Comparison of ENCODE assay signal across 1 cellular context in genomic region chr11:1302461-1303073, GRCh38.
TF ChIP-seq lines count a peak whose summit lies in the region.

No MANE protein-coding gene starts in this region.

TF ChIP-seq in GM12878, 131 proteins besides CTCF, POLR2A, EP300 and RAD21 (continued from another document):
- TF ChIP-seq CUX1 (IDR thresholded peaks at IDR 0.05; ENCODE audit: insufficient replicate concordance, low read depth, low read length) (no peak), MYB (IDR thresholded peaks at IDR 0.05; ENCODE audit: borderline replicate concordance, low read depth, low read length) (no peak), GATAD2B (conservative IDR thresholded peaks at IDR 0.05; ENCODE audit: low read depth) (no peak), PBX3 (IDR thresholded peaks at IDR 0.05; ENCODE audit: insufficient replicate concordance, low read depth, low read length) (no peak), TAF1 (IDR thresholded peaks at IDR 0.05; ENCODE audit: borderline replicate concordance, low read depth, low read length) (no peak), STAT1 (conservative IDR thresholded peaks at IDR 0.05) (no peak), FOXK2 (IDR thresholded peaks at IDR 0.05) (no peak), STAT3 (IDR thresholded peaks at IDR 0.05; ENCODE audit: low read depth, low read length) (no peak), ZNF24 (IDR thresholded peaks at IDR 0.05) (no peak), JUND (IDR thresholded peaks at IDR 0.05; ENCODE audit: low read depth, low read length) (no peak), SMARCA5 (IDR thresholded peaks at IDR 0.05) (no peak), HDAC6 (IDR thresholded peaks at IDR 0.05; ENCODE audit: unreplicated experiment) (no peak), POLR2AphosphoS5 (IDR thresholded peaks at IDR 0.05; ENCODE audit: low read length) (no peak), SUPT20H (IDR thresholded peaks at IDR 0.05; ENCODE audit: borderline replicate concordance, control insufficient read depth, low read depth, low read length) (no peak), PAX8 (IDR thresholded peaks at IDR 0.05) (no peak), CBX5 (IDR thresholded peaks at IDR 0.05; ENCODE audit: low read depth) (no peak), RAD51 (IDR thresholded peaks at IDR 0.05) (no peak)
TF ChIP-seq in GM12878: peak in this region for 0.
